ENCODE assay signal across 1 cellular context in the genomic region with DNA sequence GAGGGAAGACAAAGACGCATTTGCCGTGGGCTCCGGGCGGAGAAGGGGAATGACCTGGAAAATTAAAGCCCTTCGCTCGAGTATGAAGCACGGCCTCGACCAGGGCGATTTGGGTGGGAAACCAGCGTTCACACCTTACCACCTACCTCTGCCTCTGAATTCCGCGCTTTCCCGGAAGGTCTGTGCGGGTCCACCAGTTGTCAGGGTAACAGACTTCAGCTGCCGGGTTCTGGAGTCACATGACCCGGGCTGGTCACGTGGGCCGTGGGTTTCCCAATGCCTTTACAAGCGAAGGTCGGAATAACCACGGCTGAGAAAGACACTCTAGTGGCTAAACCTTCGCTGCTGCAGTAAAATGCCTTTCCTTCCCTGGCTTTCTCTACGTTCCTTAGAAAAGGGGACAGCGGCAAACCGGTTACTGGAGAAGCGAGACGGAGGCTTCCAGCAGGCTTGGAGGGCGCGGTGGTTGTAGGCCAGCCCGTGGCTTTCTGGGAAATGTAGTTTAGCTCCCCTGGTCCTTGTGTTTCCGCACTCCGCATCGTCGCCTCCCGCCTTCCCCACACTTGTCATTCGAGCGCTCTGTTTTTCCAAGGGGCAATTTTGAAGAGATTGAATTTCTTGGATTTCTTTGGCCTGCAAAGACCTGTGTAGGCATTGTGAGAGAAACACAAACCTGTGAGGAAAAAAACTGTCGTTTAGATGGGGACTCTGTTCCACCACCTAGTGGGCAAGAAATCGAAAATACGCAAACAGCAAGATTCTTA.
TF ChIP-seq lines count a peak whose summit lies in the region.

Gene CEP162, minus strand, starts transcription at position 210 of the 764 bp plus-strand sequence. CDS start 1,250 bp downstream, outside the sequence.

TF ChIP-seq in HepG2, 621 proteins besides CTCF, POLR2A, EP300 and RAD21 (continued from another document and continues in another):
- TF ChIP-seq HIC2 (CRISPR knock-in tag; IDR thresholded peaks at IDR 0.05; ENCODE audit: low read depth), result no peak
- TF ChIP-seq, protein P1, sequence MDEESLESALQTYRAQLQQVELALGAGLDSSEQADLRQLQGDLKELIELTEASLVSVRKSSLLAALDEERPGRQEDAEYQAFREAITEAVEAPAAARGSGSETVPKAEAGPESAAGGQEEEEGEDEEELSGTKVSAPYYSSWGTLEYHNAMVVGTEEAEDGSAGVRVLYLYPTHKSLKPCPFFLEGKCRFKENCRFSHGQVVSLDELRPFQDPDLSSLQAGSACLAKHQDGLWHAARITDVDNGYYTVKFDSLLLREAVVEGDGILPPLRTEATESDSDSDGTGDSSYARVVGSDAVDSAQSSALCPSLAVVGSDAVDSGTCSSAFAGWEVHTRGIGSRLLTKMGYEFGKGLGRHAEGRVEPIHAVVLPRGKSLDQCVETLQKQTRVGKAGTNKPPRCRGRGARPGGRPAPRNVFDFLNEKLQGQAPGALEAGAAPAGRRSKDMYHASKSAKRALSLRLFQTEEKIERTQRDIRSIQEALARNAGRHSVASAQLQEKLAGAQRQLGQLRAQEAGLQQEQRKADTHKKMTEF (CRISPR knock-in tag; IDR thresholded peaks at IDR 0.05), result peak; percentile 71; the same call in 1 of the 2 replicates
- no peak for TF ChIP-seq ZNF784 (CRISPR knock-in tag; IDR thresholded peaks at IDR 0.05; ENCODE audit: borderline replicate concordance)
- TF ChIP-seq UBTF (CRISPR knock-in tag; IDR thresholded peaks at IDR 0.05), result no peak
- peak; percentile 35; the same call in 1 of the 2 replicates for TF ChIP-seq ZNF331 (CRISPR knock-in tag; IDR thresholded peaks at IDR 0.05)
- TF ChIP-seq FOSL2 (CRISPR knock-in tag; IDR thresholded peaks at IDR 0.05), result no peak; the same call in 1 of the 2 replicates
- peak; percentile 31; the same call in 1 of the 2 replicates for TF ChIP-seq CREB3 (CRISPR knock-in tag; IDR thresholded peaks at IDR 0.05)
- TF ChIP-seq TAF1 (CRISPR knock-in tag; IDR thresholded peaks at IDR 0.05), result 0 out of 2 replicates have a peak, but pooled peaks have one; percentile 40
- TF ChIP-seq SIX1 (CRISPR knock-in tag; IDR thresholded peaks at IDR 0.05; ENCODE audit: borderline replicate concordance), result peak; percentile 23; the same call in 1 of the 2 replicates
- no peak for TF ChIP-seq ARID3A (IDR thresholded peaks at IDR 0.05; ENCODE audit: low read depth, low read length)
- TF ChIP-seq ZNF558 (CRISPR knock-in tag; IDR thresholded peaks at IDR 0.05; ENCODE audit: borderline replicate concordance), result no peak
- TF ChIP-seq, protein P2, sequence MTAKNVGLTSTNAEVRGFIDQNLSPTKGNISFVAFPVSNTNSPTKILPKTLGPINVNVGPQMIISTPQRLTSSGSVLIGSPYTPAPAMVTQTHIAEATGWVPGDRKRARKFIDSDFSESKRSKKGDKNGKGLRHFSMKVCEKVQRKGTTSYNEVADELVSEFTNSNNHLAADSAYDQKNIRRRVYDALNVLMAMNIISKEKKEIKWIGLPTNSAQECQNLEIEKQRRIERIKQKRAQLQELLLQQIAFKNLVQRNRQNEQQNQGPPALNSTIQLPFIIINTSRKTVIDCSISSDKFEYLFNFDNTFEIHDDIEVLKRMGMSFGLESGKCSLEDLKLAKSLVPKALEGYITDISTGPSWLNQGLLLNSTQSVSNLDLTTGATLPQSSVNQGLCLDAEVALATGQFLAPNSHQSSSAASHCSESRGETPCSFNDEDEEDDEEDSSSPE (CRISPR knock-in tag; IDR thresholded peaks at IDR 0.05), result peak; percentile 82
- TF ChIP-seq, protein P3, sequence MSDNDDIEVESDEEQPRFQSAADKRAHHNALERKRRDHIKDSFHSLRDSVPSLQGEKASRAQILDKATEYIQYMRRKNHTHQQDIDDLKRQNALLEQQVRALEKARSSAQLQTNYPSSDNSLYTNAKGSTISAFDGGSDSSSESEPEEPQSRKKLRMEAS (IDR thresholded peaks at IDR 0.05), result peak; percentile 87
- no peak for TF ChIP-seq ZKSCAN8 (CRISPR knock-in tag; IDR thresholded peaks at IDR 0.05; ENCODE audit: borderline replicate concordance)
- TF ChIP-seq EHMT2 (IDR thresholded peaks at IDR 0.05; ENCODE audit: borderline replicate concordance, low read depth, low read length), result peak; percentile 68; the same call in 1 of the 2 replicates
- TF ChIP-seq ZNF451 (CRISPR knock-in tag; IDR thresholded peaks at IDR 0.05), result no peak
- peak; percentile 80 for TF ChIP-seq NR2C2 (CRISPR knock-in tag; IDR thresholded peaks at IDR 0.05; ENCODE audit: borderline replicate concordance)
- TF ChIP-seq NR1H2 (CRISPR knock-in tag; IDR thresholded peaks at IDR 0.05; ENCODE audit: borderline replicate concordance, low read depth), result no peak
- TF ChIP-seq XRCC5 (optimal IDR thresholded peaks at IDR 0.05; ENCODE audit: low read length), result no peak
- TF ChIP-seq TBP (CRISPR knock-in tag; IDR thresholded peaks at IDR 0.05), result no peak
- TF ChIP-seq, protein P4, sequence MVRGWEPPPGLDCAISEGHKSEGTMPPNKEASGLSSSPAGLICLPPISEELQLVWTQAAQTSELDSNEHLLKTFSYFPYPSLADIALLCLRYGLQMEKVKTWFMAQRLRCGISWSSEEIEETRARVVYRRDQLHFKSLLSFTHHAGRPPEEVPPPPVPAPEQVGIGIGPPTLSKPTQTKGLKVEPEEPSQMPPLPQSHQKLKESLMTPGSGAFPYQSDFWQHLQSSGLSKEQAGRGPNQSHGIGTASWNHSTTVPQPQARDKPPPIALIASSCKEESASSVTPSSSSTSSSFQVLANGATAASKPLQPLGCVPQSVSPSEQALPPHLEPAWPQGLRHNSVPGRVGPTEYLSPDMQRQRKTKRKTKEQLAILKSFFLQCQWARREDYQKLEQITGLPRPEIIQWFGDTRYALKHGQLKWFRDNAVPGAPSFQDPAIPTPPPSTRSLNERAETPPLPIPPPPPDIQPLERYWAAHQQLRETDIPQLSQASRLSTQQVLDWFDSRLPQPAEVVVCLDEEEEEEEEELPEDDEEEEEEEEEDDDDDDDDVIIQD (CRISPR knock-in tag; IDR thresholded peaks at IDR 0.05; ENCODE audit: low read depth), result no peak
- TF ChIP-seq, protein P5, sequence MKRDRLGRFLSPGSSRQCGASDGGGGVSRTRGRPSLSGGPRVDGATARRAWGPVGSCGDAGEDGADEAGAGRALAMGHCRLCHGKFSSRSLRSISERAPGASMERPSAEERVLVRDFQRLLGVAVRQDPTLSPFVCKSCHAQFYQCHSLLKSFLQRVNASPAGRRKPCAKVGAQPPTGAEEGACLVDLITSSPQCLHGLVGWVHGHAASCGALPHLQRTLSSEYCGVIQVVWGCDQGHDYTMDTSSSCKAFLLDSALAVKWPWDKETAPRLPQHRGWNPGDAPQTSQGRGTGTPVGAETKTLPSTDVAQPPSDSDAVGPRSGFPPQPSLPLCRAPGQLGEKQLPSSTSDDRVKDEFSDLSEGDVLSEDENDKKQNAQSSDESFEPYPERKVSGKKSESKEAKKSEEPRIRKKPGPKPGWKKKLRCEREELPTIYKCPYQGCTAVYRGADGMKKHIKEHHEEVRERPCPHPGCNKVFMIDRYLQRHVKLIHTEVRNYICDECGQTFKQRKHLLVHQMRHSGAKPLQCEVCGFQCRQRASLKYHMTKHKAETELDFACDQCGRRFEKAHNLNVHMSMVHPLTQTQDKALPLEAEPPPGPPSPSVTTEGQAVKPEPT (CRISPR knock-in tag; IDR thresholded peaks at IDR 0.05; ENCODE audit: low read depth), result no peak
- TF ChIP-seq ZFP36 (IDR thresholded peaks at IDR 0.05; ENCODE audit: borderline replicate concordance, low read depth, low read length, partially characterized antibody), result no peak
- TF ChIP-seq PAX8 (CRISPR knock-in tag; IDR thresholded peaks at IDR 0.05; ENCODE audit: borderline replicate concordance), result no peak
- TF ChIP-seq ZNF766 (CRISPR knock-in tag; IDR thresholded peaks at IDR 0.05; ENCODE audit: borderline replicate concordance), result no peak
- TF ChIP-seq, protein P6, sequence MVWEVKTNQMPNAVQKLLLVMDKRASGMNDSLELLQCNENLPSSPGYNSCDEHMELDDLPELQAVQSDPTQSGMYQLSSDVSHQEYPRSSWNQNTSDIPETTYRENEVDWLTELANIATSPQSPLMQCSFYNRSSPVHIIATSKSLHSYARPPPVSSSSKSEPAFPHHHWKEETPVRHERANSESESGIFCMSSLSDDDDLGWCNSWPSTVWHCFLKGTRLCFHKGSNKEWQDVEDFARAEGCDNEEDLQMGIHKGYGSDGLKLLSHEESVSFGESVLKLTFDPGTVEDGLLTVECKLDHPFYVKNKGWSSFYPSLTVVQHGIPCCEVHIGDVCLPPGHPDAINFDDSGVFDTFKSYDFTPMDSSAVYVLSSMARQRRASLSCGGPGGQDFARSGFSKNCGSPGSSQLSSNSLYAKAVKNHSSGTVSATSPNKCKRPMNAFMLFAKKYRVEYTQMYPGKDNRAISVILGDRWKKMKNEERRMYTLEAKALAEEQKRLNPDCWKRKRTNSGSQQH (CRISPR knock-in tag; IDR thresholded peaks at IDR 0.05; ENCODE audit: low read depth), result no peak; the same call in 1 of the 2 replicates
- TF ChIP-seq ZNF790 (CRISPR knock-in tag; IDR thresholded peaks at IDR 0.05; ENCODE audit: borderline replicate concordance), result no peak
- TF ChIP-seq, protein P7, sequence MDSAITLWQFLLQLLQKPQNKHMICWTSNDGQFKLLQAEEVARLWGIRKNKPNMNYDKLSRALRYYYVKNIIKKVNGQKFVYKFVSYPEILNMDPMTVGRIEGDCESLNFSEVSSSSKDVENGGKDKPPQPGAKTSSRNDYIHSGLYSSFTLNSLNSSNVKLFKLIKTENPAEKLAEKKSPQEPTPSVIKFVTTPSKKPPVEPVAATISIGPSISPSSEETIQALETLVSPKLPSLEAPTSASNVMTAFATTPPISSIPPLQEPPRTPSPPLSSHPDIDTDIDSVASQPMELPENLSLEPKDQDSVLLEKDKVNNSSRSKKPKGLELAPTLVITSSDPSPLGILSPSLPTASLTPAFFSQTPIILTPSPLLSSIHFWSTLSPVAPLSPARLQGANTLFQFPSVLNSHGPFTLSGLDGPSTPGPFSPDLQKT (CRISPR knock-in tag; IDR thresholded peaks at IDR 0.05; ENCODE audit: borderline replicate concordance), result no peak
- TF ChIP-seq, protein P8, sequence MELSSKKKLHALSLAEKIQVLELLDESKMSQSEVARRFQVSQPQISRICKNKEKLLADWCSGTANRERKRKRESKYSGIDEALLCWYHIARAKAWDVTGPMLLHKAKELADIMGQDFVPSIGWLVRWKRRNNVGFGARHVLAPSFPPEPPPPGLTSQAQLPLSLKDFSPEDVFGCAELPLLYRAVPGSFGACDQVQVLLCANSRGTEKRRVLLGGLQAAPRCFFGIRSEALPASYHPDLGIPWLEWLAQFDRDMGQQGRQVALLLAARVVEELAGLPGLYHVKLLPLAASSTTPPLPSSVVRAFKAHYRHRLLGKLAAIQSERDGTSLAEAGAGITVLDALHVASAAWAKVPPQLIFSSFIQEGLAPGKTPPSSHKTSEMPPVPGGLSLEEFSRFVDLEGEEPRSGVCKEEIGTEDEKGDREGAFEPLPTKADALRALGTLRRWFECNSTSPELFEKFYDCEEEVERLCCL (CRISPR knock-in tag; IDR thresholded peaks at IDR 0.05; ENCODE audit: borderline replicate concordance), result no peak
